In genomic region chr11:129740877-129741276, GRCh38 we compare ENCODE assay signal across 10 cellular contexts.
"Had no signal": no experiment of that assay in that cellular context is flagged by ENCODE, and none has a peak within 500 bp of the region (broad histone marks: within the 10 kb centered on the region; RNA-seq: fewer than 3 reads in every experiment).

No MANE protein-coding gene starts in this region.

- H3K4me3 Mint-ChIP-seq: H9, IgD-negative memory B cell had no signal

- H3K4me3 ChIP-seq: GM23248 had no signal

- H2AFZ ChIP-seq: GM23248 had no signal

- H3K4me2 ChIP-seq: KMS-11 had no signal

- H3K36me3 Mint-ChIP-seq: IgD-negative memory B cell had no signal

- FAIRE-seq: H54, HepG2 had no signal

- H3K27ac ChIP-seq: GM23248, HL-60, KMS-11 had no signal

- H3K27ac Mint-ChIP-seq: H9, IgD-negative memory B cell had no signal

- H3K9ac ChIP-seq: GM23248, KMS-11 had no signal

- ATAC-seq: HepG2 had no signal

- H3K9me3 Mint-ChIP-seq: H9 had no signal

- H3K4me1 Mint-ChIP-seq: IgD-negative memory B cell had no signal

- DNase-seq: GM23248, GOT3, H9, HCEC 1CT, KBM-7 had no signal
